8 cellular contexts compared by ENCODE assay signal in the genomic region with DNA sequence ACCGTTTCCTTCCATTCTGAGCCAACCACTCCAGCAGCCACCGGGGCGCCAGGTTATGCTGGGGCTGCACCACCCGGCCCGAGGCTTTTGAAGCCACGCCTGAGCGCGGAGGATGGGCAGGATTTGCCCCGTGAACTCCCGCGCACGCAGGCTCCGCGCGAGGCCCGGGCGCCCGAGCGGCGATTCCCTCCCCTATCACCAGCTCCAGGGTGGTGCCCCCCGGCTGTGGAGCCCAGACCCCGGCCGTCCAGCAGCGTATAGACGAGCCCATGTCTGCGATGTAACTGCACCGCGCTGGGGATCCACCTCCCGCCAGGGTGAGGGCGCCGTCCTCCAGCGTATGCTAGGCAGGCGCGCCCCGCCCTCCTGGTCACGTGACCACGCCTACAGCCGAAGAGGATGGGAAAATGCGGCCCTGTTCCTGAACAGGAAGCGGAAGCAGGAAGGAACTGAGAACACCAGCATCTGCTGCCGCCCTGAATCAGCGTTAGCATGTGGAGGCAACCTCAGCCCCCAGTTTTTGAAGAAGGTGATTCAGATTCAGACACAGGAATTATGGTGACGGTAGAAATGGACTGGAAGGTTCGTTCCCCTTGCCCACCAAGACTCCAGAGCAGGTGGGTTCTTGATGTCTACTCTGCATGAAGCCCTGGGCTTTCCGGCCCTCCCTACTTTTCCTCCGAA. TPM values are rescaled to one million over a fixed set of nuclear protein-coding genes. Genes with fewer than 3 reads are reported as not detected.
DNase-seq lines count a peak whose midpoint lies in the region; ATAC-seq, FAIRE-seq and TF ChIP-seq lines count a peak whose summit lies in the region.

No MANE protein-coding gene starts in this region.

- WGBS in right cardiac atrium = 6% methylated on average over 46 of the region's 46 CpGs
- WGBS in aorta, 2 donors = 5% methylated on average over 46 of the region's 46 CpGs

- intact Hi-C loops in right cardiac atrium (cut with DNase I) = loop anchor here in 1 of 4 donors (10.0 kb wide), 1 partner anchor 144 kb away; a partner anchor contains a TSS
- intact Hi-C loops in aorta (cut with DNase I) = loop anchor here in 1 of 2 donors (5.0 kb wide), 1 partner anchor 146 kb away; a partner anchor contains a TSS

- TF ChIP-seq POLR2A in GM12892 (IDR thresholded peaks at IDR 0.05; ENCODE audit: low read depth, low read length) = peak; percentile 80

- peak overlapping the region; percentile 82 for H3K4me3 Mint-ChIP-seq in T-helper 1 cell treated with Interleukin-12 subunit alpha and Interleukin-12 subunit beta and Interleukin-4 antibody, amounts not matched to agents 30 μg/mL and 1 μg/mL, for 36 hours

- H3K4me1 Mint-ChIP-seq in T-helper 1 cell treated with Interleukin-12 subunit alpha and Interleukin-12 subunit beta and Interleukin-4 antibody, amounts not matched to agents 30 μg/mL and 1 μg/mL, for 36 hours (ENCODE audit: low read depth) = peaks cover 46% of the 10 kb centered on the region

- peaks cover 18% of the 10 kb centered on the region for H3K36me3 ChIP-seq in rectal smooth muscle tissue (ENCODE audit: control insufficient read depth, insufficient read depth, low read length)
- H3K36me3 ChIP-seq in aorta (ENCODE audit: control insufficient read depth in 1 of 2, insufficient read depth in 2 of 2, low read length in 1 of 2) = peaks cover 0 to 3% of the 10 kb centered on the region in 2 donors

- no peaks in the 10 kb centered on the region for H3K27me3 Mint-ChIP-seq in T-helper 1 cell treated with Interleukin-12 subunit alpha and Interleukin-12 subunit beta and Interleukin-4 antibody, amounts not matched to agents 30 μg/mL and 1 μg/mL, for 36 hours (ENCODE audit: low read depth)

- no peak overlapping the region for H3K9ac ChIP-seq in rectal smooth muscle tissue (ENCODE audit: low read length)

- FAIRE-seq in GM12892 (lab: Jason Lieb, UNC) = peak; percentile 96

- peak overlapping the region; percentile 48 for H3K27ac ChIP-seq in right cardiac atrium (ENCODE audit: low read length)
- peak overlapping the region; percentile 43 for H3K27ac ChIP-seq in rectal smooth muscle tissue (ENCODE audit: low read depth, low read length)
- peak overlapping the region in 1 of 2 donors; percentile 64 for H3K27ac ChIP-seq in aorta (ENCODE audit: low read depth in 1 of 2, low read length in 2 of 2)

- ATAC-seq in HG02798 (IDR thresholded peaks at IDR 0.05; ENCODE audit: poor library complexity, unreplicated experiment) (peak; percentile 92), right cardiac atrium (peak; percentile 97 to 98), aorta (ENCODE audit: low FRiP score) (peak; percentile 97)

- peaks cover 36% of the 10 kb centered on the region for H3K36me3 Mint-ChIP-seq in T-helper 1 cell treated with Interleukin-12 subunit alpha and Interleukin-12 subunit beta and Interleukin-4 antibody, amounts not matched to agents 30 μg/mL and 1 μg/mL, for 36 hours (ENCODE audit: low read depth)

- DNase-seq in GM12892 (ENCODE audit: insufficient read length) (peak; percentile 86), NCI-H1436 (lab: John Stamatoyannopoulos, UW) (peak; percentile 91), anterior cingulate cortex (lab: John Stamatoyannopoulos, UW) (peak; percentile 49 to 96 (median 88)), right cardiac atrium (peak; percentile 97 to 99 (median 98)), aorta (peak; percentile 97 to 98)

- no peaks in the 10 kb centered on the region for H3K9me3 ChIP-seq in right cardiac atrium (ENCODE audit: control insufficient read depth, low read length)
- no peaks in the 10 kb centered on the region for H3K9me3 ChIP-seq in aorta (ENCODE audit: control insufficient read depth, low read length)

- H3K4me3 ChIP-seq in right cardiac atrium (ENCODE audit: low read length) (peak overlapping the region; percentile 42), rectal smooth muscle tissue (ENCODE audit: low read length) (peak overlapping the region; percentile 69), aorta (ENCODE audit: low read length in 2 of 2) (peak overlapping the region; percentile 38 to 77)

- H3K9me3 Mint-ChIP-seq in T-helper 1 cell treated with Interleukin-12 subunit alpha and Interleukin-12 subunit beta and Interleukin-4 antibody, amounts not matched to agents 30 μg/mL and 1 μg/mL, for 36 hours = no peaks in the 10 kb centered on the region

- H3K27ac Mint-ChIP-seq in T-helper 1 cell treated with Interleukin-12 subunit alpha and Interleukin-12 subunit beta and Interleukin-4 antibody, amounts not matched to agents 30 μg/mL and 1 μg/mL, for 36 hours = peak overlapping the region; percentile 92

- H3K27me3 ChIP-seq in right cardiac atrium (ENCODE audit: control insufficient read depth, insufficient read depth) (no peaks in the 10 kb centered on the region), rectal smooth muscle tissue (ENCODE audit: control insufficient read depth, insufficient read depth, low read length) (no peaks in the 10 kb centered on the region), aorta (ENCODE audit: control insufficient read depth in 1 of 2, insufficient read depth in 2 of 2, low read length in 1 of 2) (no peaks in the 10 kb centered on the region)

- H3K4me1 ChIP-seq in right cardiac atrium (ENCODE audit: control insufficient read depth, insufficient read depth, low read length) = no peaks in the 10 kb centered on the region
- H3K4me1 ChIP-seq in rectal smooth muscle tissue (ENCODE audit: control insufficient read depth, insufficient read depth, low read length) = no peaks in the 10 kb centered on the region
- no peaks in the 10 kb centered on the region for H3K4me1 ChIP-seq in aorta (ENCODE audit: control insufficient read depth in 1 of 2, insufficient read depth in 2 of 2, low read length in 2 of 2)

RNA-seq across cellular contexts. Expression of a gene that starts 46.0 kb away (rescaled TPM):
- 46.2 TPM for polyA plus RNA-seq in GM12892 (2012; ENCODE audit: missing spikeins)
- total RNA-seq in right cardiac atrium = 10 to 100 TPM; 36.7 to 40.7 (median 39.5) TPM
- 19.4 TPM for polyA plus RNA-seq in right cardiac atrium
- total RNA-seq in aorta = 10 to 100 TPM; 46.5 to 61.6 TPM
- 10 to 100 TPM; 32.4 to 37.9 TPM for polyA plus RNA-seq in aorta
